Comparison of ENCODE assay signal across 26 cellular contexts in genomic region chr2:241258505-241259160, GRCh38. TPM values are rescaled to one million over a fixed set of nuclear protein-coding genes. Genes with fewer than 3 reads are reported as not detected.
A peak's percentile ranks its signal among the peaks of the same experiment; 100 is the strongest.
DNase-seq lines count a peak whose midpoint lies in the region; ATAC-seq, FAIRE-seq and TF ChIP-seq lines count a peak whose summit lies in the region.
"Had no signal": no experiment of that assay in that cellular context is flagged by ENCODE, and none has a peak within 500 bp of the region (broad histone marks: within the 10 kb centered on the region; RNA-seq: fewer than 3 reads in every experiment).

No MANE protein-coding gene starts in this region.

- peaks cover 21% of the 10 kb centered on the region for H4K20me1 ChIP-seq in GM23248 (ENCODE audit: insufficient read depth)
- peaks cover 81% of the 10 kb centered on the region for H4K20me1 ChIP-seq in osteoblast (ENCODE audit: insufficient read depth, low read length)

- no peak for TF ChIP-seq CTCF in osteoblast (IDR thresholded peaks at IDR 0.05; ENCODE audit: extremely low read depth, low read depth, low read length)

- DNase-seq in activated naive CD4-positive, alpha-beta T cell treated with anti-CD3 and anti-CD28 coated beads for 36 hours: no peak
- DNase-seq in GM23248 (peak; percentile 21), osteoblast (ENCODE audit: insufficient read length, low spot score, missing footprints) (peak; percentile 58), small intestine (no peak), hypothalamus (lab: John Stamatoyannopoulos, UW) (no peak)
- DNase-seq: activated CD4-positive, alpha-beta T cell treated with anti-CD3 and anti-CD28 coated beads for 1 hour; caudate nucleus; esophagus squamous epithelium; foreskin keratinocyte; HCEC 1CT; kidney; naive B cell; NCI-H1092; NCI-H1694; NCI-H446 treated with DMSO at 0.1 percent for 48 hours; NCI-H82; Peyer's patch; psoas muscle; SHP77; stimulated activated CD4-positive, alpha-beta T cell treated with anti-CD3 and anti-CD28 coated beads, Interleukin-15, amount 100 ng/mL, for 24 hours; stimulated activated CD4-positive, alpha-beta T cell treated with anti-CD3 and anti-CD28 coated beads, Interleukin-4, amount 100 ng/mL, for 4 hours; T-helper 2 cell; transverse colon had no signal

- intact Hi-C loops in activated naive CD4-positive, alpha-beta T cell treated with anti-CD3 and anti-CD28 coated beads for 36 hours (cut with micrococcal nuclease): no loop called here

- peaks cover 5% of the 10 kb centered on the region for H3K4me1 Mint-ChIP-seq in activated naive CD4-positive, alpha-beta T cell treated with anti-CD3 and anti-CD28 coated beads, Interleukin-2, amount 50 U/mL, for 24 hours
- H3K4me1 Mint-ChIP-seq in activated naive CD4-positive, alpha-beta T cell treated with anti-CD3 and anti-CD28 coated beads for 36 hours (ENCODE audit: low read depth): peaks cover 3% of the 10 kb centered on the region
- no peaks in the 10 kb centered on the region for H3K4me1 Mint-ChIP-seq in activated T-helper 17 cell treated with anti-CD3 and anti-CD28 coated beads, Interleukin-2, amount 50 U/mL, for 72 hours

- H3K27ac Mint-ChIP-seq in activated naive CD4-positive, alpha-beta T cell treated with anti-CD3 and anti-CD28 coated beads, Interleukin-2, amount 50 U/mL, for 24 hours: peak overlapping the region; percentile 8
- H3K27ac Mint-ChIP-seq in activated naive CD4-positive, alpha-beta T cell treated with anti-CD3 and anti-CD28 coated beads for 36 hours: no peak overlapping the region
- H3K27ac Mint-ChIP-seq in activated T-helper 17 cell treated with anti-CD3 and anti-CD28 coated beads, Interleukin-2, amount 50 U/mL, for 72 hours: peak overlapping the region; percentile 7
- H3K27ac Mint-ChIP-seq: activated naive CD8-positive, alpha-beta T cell; naive B cell had no signal

- H3K36me3 Mint-ChIP-seq in activated naive CD4-positive, alpha-beta T cell treated with anti-CD3 and anti-CD28 coated beads, Interleukin-2, amount 50 U/mL, for 24 hours: peaks cover 24% of the 10 kb centered on the region
- H3K36me3 Mint-ChIP-seq in activated naive CD4-positive, alpha-beta T cell treated with anti-CD3 and anti-CD28 coated beads for 36 hours (ENCODE audit: low read depth): peaks cover 50% of the 10 kb centered on the region
- peaks cover 99% of the 10 kb centered on the region for H3K36me3 Mint-ChIP-seq in activated T-helper 17 cell treated with anti-CD3 and anti-CD28 coated beads, Interleukin-2, amount 50 U/mL, for 72 hours (ENCODE audit: low read depth)

- no peak overlapping the region for H3K9ac ChIP-seq in GM23248

- WGBS in GM23248 (ENCODE audit: low coverage in 1 of 2, low lambda C conversion rate in 2 of 2, missing lambda C conversion rate in 2 of 2), 2 experiments: 74 to 77% methylated on average over 8 of the region's 8 CpGs
- 65 to 84% (median 79%) methylated on average over 8 of the region's 8 CpGs for WGBS in small intestine, 3 donors

- H3K27me3 ChIP-seq in GM23248 (replicated peaks; ENCODE audit: insufficient read depth) (no peaks in the 10 kb centered on the region), osteoblast (ENCODE audit: insufficient read depth, low read length) (no peaks in the 10 kb centered on the region), small intestine (ENCODE audit: control insufficient read depth in 2 of 2, insufficient read depth in 2 of 2, low read length in 2 of 2) (no peaks in the 10 kb centered on the region)
- H3K27me3 ChIP-seq: esophagus squamous epithelium, foreskin keratinocyte, Peyer's patch, transverse colon had no signal

- in situ Hi-C loops in GM23248 (cut with MboI): no loop called here

- H3K9me3 Mint-ChIP-seq in activated naive CD4-positive, alpha-beta T cell treated with anti-CD3 and anti-CD28 coated beads, Interleukin-2, amount 50 U/mL, for 24 hours: no peaks in the 10 kb centered on the region
- H3K9me3 Mint-ChIP-seq in activated naive CD4-positive, alpha-beta T cell treated with anti-CD3 and anti-CD28 coated beads for 36 hours: no peaks in the 10 kb centered on the region
- no peaks in the 10 kb centered on the region for H3K9me3 Mint-ChIP-seq in activated T-helper 17 cell treated with anti-CD3 and anti-CD28 coated beads, Interleukin-2, amount 50 U/mL, for 72 hours
- H3K9me3 Mint-ChIP-seq: naive B cell had no signal

- H3K4me3 ChIP-seq in GM23248: no peak overlapping the region
- no peak overlapping the region for H3K4me3 ChIP-seq in osteoblast (ENCODE audit: insufficient read depth, low read length)
- H3K4me3 ChIP-seq in small intestine (ENCODE audit: low read depth in 1 of 2, low read length in 2 of 2): no peak overlapping the region
- H3K4me3 ChIP-seq: esophagus squamous epithelium, Peyer's patch, psoas muscle, transverse colon had no signal

- H2AFZ ChIP-seq in GM23248: no peak overlapping the region
- H2AFZ ChIP-seq in osteoblast (ENCODE audit: low read length): no peak overlapping the region

- no peak overlapping the region for H3K4me2 ChIP-seq in GM23248 (ENCODE audit: unreplicated experiment)
- H3K4me2 ChIP-seq in osteoblast (ENCODE audit: insufficient read depth, low read length): no peak overlapping the region

- H3K4me1 ChIP-seq in GM23248 (ENCODE audit: insufficient read depth) (0 out of 2 replicates have a peak, but pooled peaks cover 5% of the 10 kb centered on the region), osteoblast (ENCODE audit: insufficient read depth, low read length) (no peaks in the 10 kb centered on the region), small intestine (ENCODE audit: control insufficient read depth in 2 of 2, insufficient read depth in 1 of 2, low read depth in 1 of 2, low read length in 1 of 2) (no peaks in the 10 kb centered on the region)
- H3K4me1 ChIP-seq: esophagus squamous epithelium, foreskin keratinocyte, Peyer's patch, transverse colon had no signal

- H3K4me3 Mint-ChIP-seq in activated naive CD4-positive, alpha-beta T cell treated with anti-CD3 and anti-CD28 coated beads, Interleukin-2, amount 50 U/mL, for 24 hours: no peak overlapping the region
- H3K4me3 Mint-ChIP-seq in activated naive CD4-positive, alpha-beta T cell treated with anti-CD3 and anti-CD28 coated beads for 36 hours: no peak overlapping the region
- H3K4me3 Mint-ChIP-seq in activated T-helper 17 cell treated with anti-CD3 and anti-CD28 coated beads, Interleukin-2, amount 50 U/mL, for 72 hours: no peak overlapping the region
- H3K4me3 Mint-ChIP-seq: activated naive CD8-positive, alpha-beta T cell; naive B cell had no signal

- no peaks in the 10 kb centered on the region for H3K9me2 ChIP-seq in GM23248 (ENCODE audit: insufficient read depth)

- no peaks in the 10 kb centered on the region for H3K27me3 Mint-ChIP-seq in activated naive CD4-positive, alpha-beta T cell treated with anti-CD3 and anti-CD28 coated beads, Interleukin-2, amount 50 U/mL, for 24 hours
- no peaks in the 10 kb centered on the region for H3K27me3 Mint-ChIP-seq in activated naive CD4-positive, alpha-beta T cell treated with anti-CD3 and anti-CD28 coated beads for 36 hours (ENCODE audit: low read depth)
- no peaks in the 10 kb centered on the region for H3K27me3 Mint-ChIP-seq in activated T-helper 17 cell treated with anti-CD3 and anti-CD28 coated beads, Interleukin-2, amount 50 U/mL, for 72 hours
- H3K27me3 Mint-ChIP-seq: activated naive CD8-positive, alpha-beta T cell; naive B cell had no signal

- H3F3A ChIP-seq in GM23248 (ENCODE audit: insufficient read depth): peaks cover 74% of the 10 kb centered on the region

- CTCF ChIA-PET in activated naive CD4-positive, alpha-beta T cell treated with anti-CD3 and anti-CD28 coated beads for 36 hours (lab: Charles Lee): no interaction called here

- H3K27ac ChIP-seq in GM23248 (0 out of 2 replicates have a peak overlapping the region, but pooled peaks have one; percentile 5), osteoblast (ENCODE audit: low read depth, low read length) (no peak overlapping the region), small intestine (ENCODE audit: low read depth in 1 of 2, low read length in 1 of 2) (no peak overlapping the region)
- H3K27ac ChIP-seq: esophagus squamous epithelium, foreskin keratinocyte, Peyer's patch, psoas muscle, transverse colon had no signal

- no peak for FAIRE-seq in small intestine (lab: Jason Lieb, UNC)
- FAIRE-seq: kidney had no signal

- ATAC-seq in activated T-helper 17 cell treated with anti-CD3 and anti-CD28 coated beads, Interleukin-2, amount 50 U/mL, for 72 hours (replicated peaks): no peak
- ATAC-seq: foreskin keratinocyte, psoas muscle had no signal

- H3K9me3 ChIP-seq in GM23248 (ENCODE audit: low read depth) (no peaks in the 10 kb centered on the region), osteoblast (ENCODE audit: low read depth, low read length) (no peaks in the 10 kb centered on the region), small intestine (ENCODE audit: control insufficient read depth, low read depth) (no peaks in the 10 kb centered on the region)
- H3K9me3 ChIP-seq: esophagus squamous epithelium, Peyer's patch, psoas muscle, transverse colon had no signal

- peaks cover 93% of the 10 kb centered on the region for H3K36me3 ChIP-seq in GM23248 (ENCODE audit: low read depth)
- H3K36me3 ChIP-seq in osteoblast (ENCODE audit: insufficient read depth, low read length): peaks cover 98% of the 10 kb centered on the region
- peaks cover 21 to 44% of the 10 kb centered on the region in 2 donors for H3K36me3 ChIP-seq in small intestine (ENCODE audit: control insufficient read depth in 2 of 2, insufficient read depth in 2 of 2, low read length in 2 of 2)

- H3K79me2 ChIP-seq in GM23248 (ENCODE audit: insufficient read depth): peaks cover 100% of the 10 kb centered on the region
- peaks cover 91% of the 10 kb centered on the region for H3K79me2 ChIP-seq in osteoblast (ENCODE audit: insufficient read depth, low read length)

RNA-seq across cellular contexts. Expression of gene HDLBP, which starts 56.8 kb away (rescaled TPM):
- total RNA-seq in activated naive CD4-positive, alpha-beta T cell treated with anti-CD3 and anti-CD28 coated beads for 36 hours: 100 to 1,000 TPM; 278 to 297 TPM
- 707 and 711 TPM in 2 replicates for total RNA-seq in GM23248 (2014; rRNA removed; shearing (Covaris generic))
- polyA plus RNA-seq in GM23248 (2016; fragmentation: Nextera tagmentation; extraction: Ambion mirVana) (602 and 613 TPM in 2 replicates), small intestine (100 to 1,000 TPM; 136 to 193 (median 150) TPM)
- total RNA-seq in activated T-helper 17 cell treated with anti-CD3 and anti-CD28 coated beads, Interleukin-2, amount 50 U/mL, for 72 hours: 100 to 1,000 TPM; 303 to 319 TPM
- total RNA-seq in osteoblast: 1,414 and 1,418 TPM in 2 replicates

RNA-seq across cellular contexts. Expression of gene SEPTIN2, which starts 57.1 kb away (rescaled TPM):
- 100 to 1,000 TPM; 216 to 227 TPM for total RNA-seq in activated naive CD4-positive, alpha-beta T cell treated with anti-CD3 and anti-CD28 coated beads for 36 hours
- 480 and 499 TPM in 2 replicates for total RNA-seq in GM23248 (2014; rRNA removed; shearing (Covaris generic))
- polyA plus RNA-seq in GM23248 (2016; fragmentation: Nextera tagmentation; extraction: Ambion mirVana) (512 and 518 TPM in 2 replicates), small intestine (100 to 1,000 TPM; 112 to 171 (median 125) TPM)
- total RNA-seq in activated T-helper 17 cell treated with anti-CD3 and anti-CD28 coated beads, Interleukin-2, amount 50 U/mL, for 72 hours: 100 to 1,000 TPM; 180 to 230 TPM
- 394 and 418 TPM in 2 replicates for total RNA-seq in osteoblast

Comparison
In these comparisons a context has a peak if more than half of its experiments do, and no peak if none do; other contexts are left out.
1. DNase-seq: peak in GM23248 (single experiment) and osteoblast (single experiment); none in activated naive CD4-positive, alpha-beta T cell treated with anti-CD3 and anti-CD28 coated beads for 36 hours (single experiment), small intestine (single experiment) and hypothalamus (0 of 51).